23 cellular contexts compared by ENCODE assay signal in the genomic region with DNA sequence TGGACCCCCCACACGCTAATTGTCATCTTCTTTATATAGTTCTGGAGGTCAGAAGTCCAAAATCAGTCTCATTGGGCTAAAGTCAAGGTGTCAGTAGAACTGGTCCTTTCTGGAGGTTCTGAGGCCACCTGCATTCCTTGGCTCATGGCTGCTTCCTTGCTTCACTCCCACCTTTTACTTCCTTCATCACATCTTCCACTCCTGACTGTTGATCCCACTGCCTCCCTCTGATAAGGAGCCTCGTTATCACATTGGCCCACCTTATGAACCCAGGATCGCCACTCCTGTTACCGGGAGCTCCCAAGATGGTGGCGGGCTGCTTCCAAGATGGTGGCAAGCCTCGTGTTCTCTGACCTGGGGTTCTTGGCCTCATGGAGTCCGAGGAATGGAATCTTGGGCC.
"Had no signal": no experiment of that assay in that cellular context is flagged by ENCODE, and none has a peak within 500 bp of the region (broad histone marks: within the 10 kb centered on the region; RNA-seq: fewer than 3 reads in every experiment).

No MANE protein-coding gene starts in this region.

- H3K9me3 Mint-ChIP-seq: dendritic cell treated with granulocyte-macrophage colony-stimulating factor and Interleukin-4, amounts not matched to agents 40 ng/mL and 50 ng/mL, for 4 days; effector memory CD8-positive, alpha-beta T cell; mesothelial cell of epicardium had no signal

- ATAC-seq: effector memory CD8-positive, alpha-beta T cell; esophagus mucosa; gastrocnemius medialis; heart right ventricle; left cardiac atrium; left lung; left ventricle myocardium superior; lower lobe of right lung; mucosa of descending colon had no signal

- H3K4me1 Mint-ChIP-seq: endodermal cell had no signal

- H3K27ac Mint-ChIP-seq: effector memory CD8-positive, alpha-beta T cell; endodermal cell; mesothelial cell of epicardium had no signal

- DNase-seq: colonic mucosa; cortex of kidney; effector CD8-positive, alpha-beta T cell; effector memory CD8-positive, alpha-beta T cell; endodermal cell; erythroblast; esophagus squamous epithelium; foreskin fibroblast; foreskin melanocyte; gastrocnemius medialis; glutamatergic neuron; head of caudate nucleus; heart right ventricle; hippocampal formation; left cardiac atrium; left lung; left ventricle myocardium superior; lower lobe of right lung; mesenchymal stem cell; mucosa of descending colon had no signal

- H3K4me3 Mint-ChIP-seq: dendritic cell treated with granulocyte-macrophage colony-stimulating factor and Interleukin-4, amounts not matched to agents 40 ng/mL and 50 ng/mL, for 4 days; effector memory CD8-positive, alpha-beta T cell; endodermal cell; mesothelial cell of epicardium had no signal

- H3K36me3 Mint-ChIP-seq: mesothelial cell of epicardium had no signal
